Comparison of ENCODE assay signal across 21 cellular contexts in genomic region chr9:22129633-22130032, GRCh38.
"Had no signal": no experiment of that assay in that cellular context is flagged by ENCODE, and none has a peak within 500 bp of the region (broad histone marks: within the 10 kb centered on the region; RNA-seq: fewer than 3 reads in every experiment).

No MANE protein-coding gene starts in this region.

- H3K4me1 Mint-ChIP-seq: activated CD4-positive, alpha-beta T cell treated with anti-CD3 and anti-CD28 coated beads for 36 hours; nephron had no signal

- H3K4me3 Mint-ChIP-seq: activated CD4-positive, alpha-beta memory T cell treated with anti-CD3 and anti-CD28 coated beads for 36 hours; activated CD4-positive, alpha-beta T cell treated with anti-CD3 and anti-CD28 coated beads for 36 hours; activated T-helper 1 cell treated with anti-CD3 and anti-CD28 coated beads, Interleukin-12 subunit alpha, Interleukin-12 subunit beta, Interleukin-2, Interleukin-4 antibody, amounts not matched to agents 30 ng/mL and 10 ng/mL and 1 ng/mL, durations not matched to agents 14 hours and 24 hours and 36 hours; effector memory CD8-positive, alpha-beta T cell; nephron; T-cell; WTC11 had no signal

- H3K9me3 ChIP-seq: adrenal gland, left ventricle myocardium inferior, tibial artery had no signal

- H3K9me3 Mint-ChIP-seq: activated CD4-positive, alpha-beta memory T cell treated with anti-CD3 and anti-CD28 coated beads for 36 hours; activated naive CD4-positive, alpha-beta T cell treated with anti-CD3 and anti-CD28 coated beads, Interleukin-2, amount 50 U/mL, for 72 hours; activated T-helper 1 cell treated with anti-CD3 and anti-CD28 coated beads, Interleukin-12 subunit alpha, Interleukin-12 subunit beta, Interleukin-2, Interleukin-4 antibody, amounts not matched to agents 30 ng/mL and 10 ng/mL and 1 ng/mL, durations not matched to agents 14 hours and 24 hours and 36 hours; effector memory CD8-positive, alpha-beta T cell; nephron; T-cell; WTC11 had no signal

- H3K4me1 ChIP-seq: adrenal gland, left ventricle myocardium inferior, tibial artery had no signal

- H3K27me3 ChIP-seq: adrenal gland, cardiac muscle cell, tibial artery had no signal

- H3K27ac ChIP-seq: adrenal gland, cardiac muscle cell, left ventricle myocardium inferior, tibial artery had no signal

- H3K36me3 Mint-ChIP-seq: activated CD4-positive, alpha-beta memory T cell treated with anti-CD3 and anti-CD28 coated beads for 36 hours; activated naive CD4-positive, alpha-beta T cell treated with anti-CD3 and anti-CD28 coated beads, Interleukin-2, amount 50 U/mL, for 72 hours; T-cell; WTC11 had no signal

- DNase-seq: activated CD4-positive, alpha-beta memory T cell treated with anti-CD3 and anti-CD28 coated beads for 36 hours; activated CD4-positive, alpha-beta T cell treated with anti-CD3 and anti-CD28 coated beads for 36 hours; activated gamma-delta T cell treated with Interleukin-2 at 50 U/mL for 16 hours; activated T-cell treated with anti-CD3 and anti-CD28 coated beads for 4 hours; adrenal gland; dermis blood vessel endothelial cell; effector memory CD8-positive, alpha-beta T cell; hypothalamus; left ventricle myocardium inferior; retina; stimulated activated CD4-positive, alpha-beta T cell treated with anti-CD3 and anti-CD28 coated beads, Interleukin-2, amount 100 ng/mL, for 24 hours; stimulated activated naive CD8-positive, alpha-beta T cell treated with anti-CD3 and anti-CD28 coated beads, Interleukin-15, Interleukin-2, amounts not matched to agents 100 U/mL and 50 U/mL, for 24 hours; substantia nigra; T-cell; tibial artery had no signal

- FAIRE-seq: frontal cortex had no signal

- H3K36me3 ChIP-seq: adrenal gland, cardiac muscle cell, left ventricle myocardium inferior, tibial artery had no signal

- H3K4me3 ChIP-seq: adrenal gland, cardiac muscle cell, left ventricle myocardium inferior, tibial artery had no signal

- H3K27ac Mint-ChIP-seq: activated CD4-positive, alpha-beta memory T cell treated with anti-CD3 and anti-CD28 coated beads for 36 hours; activated CD4-positive, alpha-beta T cell treated with anti-CD3 and anti-CD28 coated beads for 36 hours; activated naive CD4-positive, alpha-beta T cell treated with anti-CD3 and anti-CD28 coated beads, Interleukin-2, amount 50 U/mL, for 72 hours; activated T-helper 1 cell treated with anti-CD3 and anti-CD28 coated beads, Interleukin-12 subunit alpha, Interleukin-12 subunit beta, Interleukin-2, Interleukin-4 antibody, amounts not matched to agents 30 ng/mL and 10 ng/mL and 1 ng/mL, durations not matched to agents 14 hours and 24 hours and 36 hours; effector memory CD8-positive, alpha-beta T cell; nephron; T-cell; WTC11 had no signal
